Comparison of ENCODE assay signal across 8 cellular contexts in genomic region chr12:57759360-57759980, GRCh38. TPM values are rescaled to one million over a fixed set of nuclear protein-coding genes. Genes with fewer than 3 reads are reported as not detected.
DNase-seq lines count a peak whose midpoint lies in the region; ATAC-seq and TF ChIP-seq lines count a peak whose summit lies in the region.

No MANE protein-coding gene starts in this region.

- intact Hi-C loops in activated CD8-positive, alpha-beta T cell treated with anti-CD3 and anti-CD28 coated beads for 36 hours (cut with micrococcal nuclease): no loop called here
- intact Hi-C loops in posterior vena cava (cut with DNase I): no loop called here

- POLR2A ChIA-PET in activated CD8-positive, alpha-beta T cell treated with anti-CD3 and anti-CD28 coated beads for 36 hours (lab: Charles Lee): interaction anchor here (0.7 to 1.1 kb wide), 3 partner anchors 15 to 85 kb away, joined by 3 read pairs; no protein-coding TSS in a partner anchor

- H3K27me3 ChIP-seq in gastroesophageal sphincter: peaks cover 41% of the 10 kb centered on the region

- no peak overlapping the region for H3K27ac Mint-ChIP-seq in activated CD8-positive, alpha-beta T cell treated with anti-CD3 and anti-CD28 coated beads for 36 hours

- peaks cover 41% of the 10 kb centered on the region for H3K4me1 Mint-ChIP-seq in activated CD8-positive, alpha-beta T cell treated with anti-CD3 and anti-CD28 coated beads for 36 hours (ENCODE audit: low read depth)

- no peak overlapping the region for H3K27ac ChIP-seq in gastroesophageal sphincter

- DNase-seq in G401 (ENCODE audit: low spot score): peak; percentile 51
- DNase-seq in HuH-7.5 (ENCODE audit: low spot score): peak; percentile 82
- peak; percentile 58 for DNase-seq in activated CD8-positive, alpha-beta T cell treated with anti-CD3 and anti-CD28 coated beads for 36 hours
- peak; percentile 58 for DNase-seq in kidney tubule cell (ENCODE audit: low spot score)
- DNase-seq in HK-2 (ENCODE audit: unreplicated experiment): no peak
- no peak for DNase-seq in NCI-H1048 (lab: John Stamatoyannopoulos, UW)
- no peak for DNase-seq in posterior vena cava (ENCODE audit: low spot score)

- peak; percentile 69 for TF ChIP-seq CTCF in activated CD8-positive, alpha-beta T cell treated with anti-CD3 and anti-CD28 coated beads for 36 hours (IDR thresholded peaks at IDR 0.05)
- TF ChIP-seq CTCF in gastroesophageal sphincter (IDR thresholded peaks at IDR 0.05): peak in 2 of 4 experiments; percentile 16 to 24

- no peak overlapping the region for H3K4me3 Mint-ChIP-seq in activated CD8-positive, alpha-beta T cell treated with anti-CD3 and anti-CD28 coated beads for 36 hours

- no peak overlapping the region for H3K4me3 ChIP-seq in gastroesophageal sphincter

- no peaks in the 10 kb centered on the region for H3K9me3 Mint-ChIP-seq in activated CD8-positive, alpha-beta T cell treated with anti-CD3 and anti-CD28 coated beads for 36 hours

- H3K4me1 ChIP-seq in gastroesophageal sphincter: peaks cover 0 to 21% (median 8%) of the 10 kb centered on the region in 3 donors

- no peaks in the 10 kb centered on the region for H3K27me3 Mint-ChIP-seq in activated CD8-positive, alpha-beta T cell treated with anti-CD3 and anti-CD28 coated beads for 36 hours

- peaks cover 50% of the 10 kb centered on the region for H3K36me3 Mint-ChIP-seq in activated CD8-positive, alpha-beta T cell treated with anti-CD3 and anti-CD28 coated beads for 36 hours (ENCODE audit: low read depth)

- CTCF ChIA-PET in activated CD8-positive, alpha-beta T cell treated with anti-CD3 and anti-CD28 coated beads for 36 hours (lab: Charles Lee): interaction anchor here (0.5 to 10.4 kb wide), 20 partner anchors 10 to 146 kb away, joined by 3 to 122 read pairs (median 4); partner anchors contain the start of genes EEF1AKMT3, METTL1, TSFM and TSPAN31

- ATAC-seq in activated CD8-positive, alpha-beta T cell treated with anti-CD3 and anti-CD28 coated beads for 36 hours: no peak
- ATAC-seq in gastroesophageal sphincter: no peak

- 36 to 100% methylated on average over 1 to 3 of the region's 3 CpGs for WGBS in gastroesophageal sphincter (ENCODE audit: low coverage in 1 of 2), 2 donors

- no peaks in the 10 kb centered on the region for H3K9me3 ChIP-seq in gastroesophageal sphincter

- peaks cover 0 to 38% of the 10 kb centered on the region in 2 donors for H3K36me3 ChIP-seq in gastroesophageal sphincter

- in situ Hi-C loops in G401 (cut with HindIII; ENCODE audit: low sequenced_read_pairs): no loop called here

- no peak for TF ChIP-seq POLR2A in gastroesophageal sphincter (IDR thresholded peaks at IDR 0.05)

- TF ChIP-seq EP300 in gastroesophageal sphincter (IDR thresholded peaks at IDR 0.05): no peak

RNA-seq across cellular contexts. Expression of gene MARCHF9, which starts 4.6 kb away (rescaled TPM):
- total RNA-seq in G401 (2014; rRNA removed; shearing (Covaris generic)): 7.2 and 14.2 TPM in 2 replicates
- total RNA-seq in activated CD8-positive, alpha-beta T cell treated with anti-CD3 and anti-CD28 coated beads for 36 hours: 10 to 100 TPM; 23.4 to 24.3 TPM
- 1 to 10 TPM; 7.4 to 9.4 TPM for total RNA-seq in posterior vena cava
- 10 to 100 TPM in 1 of 4 donors, 1 to 10 TPM in 3; 3.4 to 11.1 (median 7.9) TPM for total RNA-seq in gastroesophageal sphincter

RNA-seq across cellular contexts. Expression of gene CDK4, which starts 7.4 kb away (rescaled TPM):
- 721 and 790 TPM in 2 replicates for total RNA-seq in G401 (2014; rRNA removed; shearing (Covaris generic))
- 100 to 1,000 TPM; 218 to 221 TPM for total RNA-seq in activated CD8-positive, alpha-beta T cell treated with anti-CD3 and anti-CD28 coated beads for 36 hours
- 10 to 100 TPM; 65.3 to 66.0 TPM for total RNA-seq in posterior vena cava
- 100 to 1,000 TPM in 2 of 4 donors, 10 to 100 TPM in 2; 56.7 to 107 (median 101) TPM for total RNA-seq in gastroesophageal sphincter

RNA-seq across cellular contexts. Expression of gene CYP27B1, which starts 7.4 kb away (rescaled TPM):
- total RNA-seq in G401 (2014; rRNA removed; shearing (Covaris generic)): 0.18 and 3.9 TPM in 2 replicates
- 1 to 10 TPM; 7.6 to 7.9 TPM for total RNA-seq in activated CD8-positive, alpha-beta T cell treated with anti-CD3 and anti-CD28 coated beads for 36 hours
- 1 to 10 TPM in 1 of 2 donors, under 1 TPM in 1; 0.57 to 1.1 TPM for total RNA-seq in posterior vena cava
- total RNA-seq in gastroesophageal sphincter: under 1 TPM in 3 of 4 donors, not detected in 1; 0.27 to 0.57 (median 0.31) TPM

RNA-seq across cellular contexts. Expression of gene METTL1, which starts 12.4 kb away (rescaled TPM):
- total RNA-seq in G401 (2014; rRNA removed; shearing (Covaris generic)): 15.6 and 30.1 TPM in 2 replicates
- total RNA-seq in activated CD8-positive, alpha-beta T cell treated with anti-CD3 and anti-CD28 coated beads for 36 hours: 10 to 100 TPM; 29.6 to 34.1 TPM
- 10 to 100 TPM; 16.6 to 22.8 TPM for total RNA-seq in posterior vena cava
- 10 to 100 TPM in 1 of 4 donors, 1 to 10 TPM in 3; 4.8 to 11.0 (median 7.8) TPM for total RNA-seq in gastroesophageal sphincter

RNA-seq across cellular contexts. Expression of gene EEF1AKMT3, which starts 12.9 kb away (rescaled TPM):
- total RNA-seq in G401 (2014; rRNA removed; shearing (Covaris generic)): 5.1 and 7.0 TPM in 2 replicates
- 1 to 10 TPM; 4.0 to 4.3 TPM for total RNA-seq in activated CD8-positive, alpha-beta T cell treated with anti-CD3 and anti-CD28 coated beads for 36 hours
- total RNA-seq in posterior vena cava (1 to 10 TPM; 7.9 to 9.3 TPM), gastroesophageal sphincter (10 to 100 TPM; 10.8 to 19.5 (median 11.7) TPM)

Comparison
In these comparisons a context has a peak if more than half of its experiments do, and no peak if none do; other contexts are left out.
1. DNase-seq: peak in G401 (single experiment), HuH-7.5 (single experiment), activated CD8-positive, alpha-beta T cell treated with anti-CD3 and anti-CD28 coated beads for 36 hours (single experiment) and kidney tubule cell (single experiment); none in HK-2 (single experiment), NCI-H1048 (single experiment) and posterior vena cava (single experiment).